In the genomic region with DNA sequence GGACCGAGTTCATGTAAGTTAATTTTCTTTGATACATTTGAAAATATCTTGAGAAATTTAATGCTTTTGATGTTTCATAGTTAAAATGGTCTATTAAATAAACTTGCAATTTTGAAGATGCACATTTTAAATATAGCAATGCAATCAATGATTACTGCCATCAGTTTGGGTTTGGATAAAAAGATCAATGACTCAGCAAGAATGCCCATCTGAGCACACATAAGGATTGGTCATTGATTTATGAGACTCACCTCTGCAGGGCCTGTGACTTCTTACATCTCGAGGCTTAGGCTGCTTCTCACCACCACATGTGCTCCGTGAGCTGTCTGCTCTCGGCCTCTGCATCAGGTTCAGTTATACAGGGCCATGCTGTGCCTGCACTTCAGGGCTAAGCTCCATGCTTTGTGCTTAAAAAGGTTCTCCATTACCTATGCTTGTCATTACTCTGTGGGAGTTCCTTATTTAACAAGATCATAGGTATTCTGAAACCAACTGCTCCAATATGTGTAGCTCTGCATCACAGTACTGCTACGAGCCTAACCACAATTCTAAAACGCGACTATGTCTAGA, we compare ENCODE assay signal across 3 cellular contexts.
TF ChIP-seq lines count a peak whose summit lies in the region.

No MANE protein-coding gene starts in this region.

TF ChIP-seq in HCT116, 20 proteins besides CTCF, POLR2A, EP300 and RAD21 (continues in another document):
- TF ChIP-seq ELF1 (IDR thresholded peaks at IDR 0.05; ENCODE audit: borderline replicate concordance, low read depth) (no peak), YY1 (IDR thresholded peaks at IDR 0.05; ENCODE audit: extremely low read depth, insufficient replicate concordance, low read depth, low read length) (no peak), TCF7L2 (IDR thresholded peaks at IDR 0.05; ENCODE audit: borderline replicate concordance, extremely low read depth, insufficient read depth, insufficient read length) (no peak), FOSL1 (IDR thresholded peaks at IDR 0.05; ENCODE audit: low read depth) (no peak), SRF (IDR thresholded peaks at IDR 0.05; ENCODE audit: low read depth) (no peak), ZFX (IDR thresholded peaks at IDR 0.05) (no peak), ZNF274 (IDR thresholded peaks at IDR 0.05; ENCODE audit: low read depth, low read length) (no peak), EZH2phosphoT487 (IDR thresholded peaks at IDR 0.05; ENCODE audit: borderline replicate concordance) (no peak), POLR2AphosphoS5 (IDR thresholded peaks at IDR 0.05; ENCODE audit: low read depth, low read length) (no peak), CBX3 (IDR thresholded peaks at IDR 0.05; ENCODE audit: low read depth) (no peak), SP1 (IDR thresholded peaks at IDR 0.05; ENCODE audit: low read depth) (no peak), SIN3A (IDR thresholded peaks at IDR 0.05; ENCODE audit: low read depth) (no peak)
- TF ChIP-seq, protein P1, sequence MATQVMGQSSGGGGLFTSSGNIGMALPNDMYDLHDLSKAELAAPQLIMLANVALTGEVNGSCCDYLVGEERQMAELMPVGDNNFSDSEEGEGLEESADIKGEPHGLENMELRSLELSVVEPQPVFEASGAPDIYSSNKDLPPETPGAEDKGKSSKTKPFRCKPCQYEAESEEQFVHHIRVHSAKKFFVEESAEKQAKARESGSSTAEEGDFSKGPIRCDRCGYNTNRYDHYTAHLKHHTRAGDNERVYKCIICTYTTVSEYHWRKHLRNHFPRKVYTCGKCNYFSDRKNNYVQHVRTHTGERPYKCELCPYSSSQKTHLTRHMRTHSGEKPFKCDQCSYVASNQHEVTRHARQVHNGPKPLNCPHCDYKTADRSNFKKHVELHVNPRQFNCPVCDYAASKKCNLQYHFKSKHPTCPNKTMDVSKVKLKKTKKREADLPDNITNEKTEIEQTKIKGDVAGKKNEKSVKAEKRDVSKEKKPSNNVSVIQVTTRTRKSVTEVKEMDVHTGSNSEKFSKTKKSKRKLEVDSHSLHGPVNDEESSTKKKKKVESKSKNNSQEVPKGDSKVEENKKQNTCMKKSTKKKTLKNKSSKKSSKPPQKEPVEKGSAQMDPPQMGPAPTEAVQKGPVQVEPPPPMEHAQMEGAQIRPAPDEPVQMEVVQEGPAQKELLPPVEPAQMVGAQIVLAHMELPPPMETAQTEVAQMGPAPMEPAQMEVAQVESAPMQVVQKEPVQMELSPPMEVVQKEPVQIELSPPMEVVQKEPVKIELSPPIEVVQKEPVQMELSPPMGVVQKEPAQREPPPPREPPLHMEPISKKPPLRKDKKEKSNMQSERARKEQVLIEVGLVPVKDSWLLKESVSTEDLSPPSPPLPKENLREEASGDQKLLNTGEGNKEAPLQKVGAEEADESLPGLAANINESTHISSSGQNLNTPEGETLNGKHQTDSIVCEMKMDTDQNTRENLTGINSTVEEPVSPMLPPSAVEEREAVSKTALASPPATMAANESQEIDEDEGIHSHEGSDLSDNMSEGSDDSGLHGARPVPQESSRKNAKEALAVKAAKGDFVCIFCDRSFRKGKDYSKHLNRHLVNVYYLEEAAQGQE (IDR thresholded peaks at IDR 0.05; ENCODE audit: low read depth) = no peak
- TF ChIP-seq, protein P2, sequence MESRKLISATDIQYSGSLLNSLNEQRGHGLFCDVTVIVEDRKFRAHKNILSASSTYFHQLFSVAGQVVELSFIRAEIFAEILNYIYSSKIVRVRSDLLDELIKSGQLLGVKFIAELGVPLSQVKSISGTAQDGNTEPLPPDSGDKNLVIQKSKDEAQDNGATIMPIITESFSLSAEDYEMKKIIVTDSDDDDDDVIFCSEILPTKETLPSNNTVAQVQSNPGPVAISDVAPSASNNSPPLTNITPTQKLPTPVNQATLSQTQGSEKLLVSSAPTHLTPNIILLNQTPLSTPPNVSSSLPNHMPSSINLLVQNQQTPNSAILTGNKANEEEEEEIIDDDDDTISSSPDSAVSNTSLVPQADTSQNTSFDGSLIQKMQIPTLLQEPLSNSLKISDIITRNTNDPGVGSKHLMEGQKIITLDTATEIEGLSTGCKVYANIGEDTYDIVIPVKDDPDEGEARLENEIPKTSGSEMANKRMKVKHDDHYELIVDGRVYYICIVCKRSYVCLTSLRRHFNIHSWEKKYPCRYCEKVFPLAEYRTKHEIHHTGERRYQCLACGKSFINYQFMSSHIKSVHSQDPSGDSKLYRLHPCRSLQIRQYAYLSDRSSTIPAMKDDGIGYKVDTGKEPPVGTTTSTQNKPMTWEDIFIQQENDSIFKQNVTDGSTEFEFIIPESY (IDR thresholded peaks at IDR 0.05; ENCODE audit: extremely low read depth, insufficient replicate concordance, low read length) = no peak
- TF ChIP-seq, protein P3, sequence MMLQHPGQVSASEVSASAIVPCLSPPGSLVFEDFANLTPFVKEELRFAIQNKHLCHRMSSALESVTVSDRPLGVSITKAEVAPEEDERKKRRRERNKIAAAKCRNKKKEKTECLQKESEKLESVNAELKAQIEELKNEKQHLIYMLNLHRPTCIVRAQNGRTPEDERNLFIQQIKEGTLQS (IDR thresholded peaks at IDR 0.05) = no peak

TF ChIP-seq in K562, 482 proteins besides CTCF, POLR2A, EP300 and RAD21 (continued from another document):
- 0 out of 2 replicates have a peak, but pooled peaks have one; percentile 15 for TF ChIP-seq MAFG (tag; conservative IDR thresholded peaks at IDR 0.05)
- TF ChIP-seq, protein P4, sequence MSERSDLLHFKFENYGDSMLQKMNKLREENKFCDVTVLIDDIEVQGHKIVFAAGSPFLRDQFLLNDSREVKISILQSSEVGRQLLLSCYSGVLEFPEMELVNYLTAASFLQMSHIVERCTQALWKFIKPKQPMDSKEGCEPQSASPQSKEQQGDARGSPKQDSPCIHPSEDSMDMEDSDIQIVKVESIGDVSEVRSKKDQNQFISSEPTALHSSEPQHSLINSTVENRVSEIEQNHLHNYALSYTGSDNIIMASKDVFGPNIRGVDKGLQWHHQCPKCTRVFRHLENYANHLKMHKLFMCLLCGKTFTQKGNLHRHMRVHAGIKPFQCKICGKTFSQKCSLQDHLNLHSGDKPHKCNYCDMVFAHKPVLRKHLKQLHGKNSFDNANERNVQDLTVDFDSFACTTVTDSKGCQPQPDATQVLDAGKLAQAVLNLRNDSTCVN (CRISPR knock-in tag; IDR thresholded peaks at IDR 0.05) = no peak
TF ChIP-seq in K562: peak in this region for 1.

TF ChIP-seq in neural cell, 6 proteins besides CTCF, POLR2A, EP300 and RAD21:
- TF ChIP-seq, protein P1 (IDR thresholded peaks at IDR 0.05; ENCODE audit: borderline replicate concordance) = no peak
- TF ChIP-seq POLR2AphosphoS5 (IDR thresholded peaks at IDR 0.05) = peak; percentile 69
- no peak for TF ChIP-seq SMC3 (conservative IDR thresholded peaks at IDR 0.05; ENCODE audit: poor library complexity)
- TF ChIP-seq TAF1 (IDR thresholded peaks at IDR 0.05; ENCODE audit: low read depth) = no peak
- no peak for TF ChIP-seq EZH2 (IDR thresholded peaks at IDR 0.05; ENCODE audit: borderline replicate concordance, insufficient read depth, low read length, poor library complexity, severe bottlenecking)
- TF ChIP-seq MXI1 (conservative IDR thresholded peaks at IDR 0.05; ENCODE audit: poor library complexity, severe bottlenecking) = no peak
